ENCODE assay signal across 18 cellular contexts in the genomic region with DNA sequence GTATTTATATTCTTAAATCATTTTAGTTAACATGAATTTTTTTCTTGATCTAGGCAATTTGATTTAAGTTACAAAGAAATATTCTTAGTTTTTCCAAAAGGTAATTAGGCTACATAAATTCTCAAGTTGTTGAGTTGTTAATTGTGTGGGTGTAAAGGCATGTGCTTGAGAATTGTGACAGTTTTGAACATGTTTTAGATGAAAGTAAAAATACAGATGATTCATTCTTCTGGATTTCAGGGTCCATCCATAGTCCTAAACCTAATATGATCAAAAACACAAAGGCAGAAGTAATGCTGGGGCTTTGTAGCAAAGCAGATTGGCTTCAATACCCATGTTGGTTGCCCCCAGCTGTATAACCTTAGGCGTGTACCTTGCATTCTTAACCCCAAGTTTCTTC.
"Had no signal": no experiment of that assay in that cellular context is flagged by ENCODE, and none has a peak within 500 bp of the region (broad histone marks: within the 10 kb centered on the region; RNA-seq: fewer than 3 reads in every experiment).

No MANE protein-coding gene starts in this region.

- H3K27me3 ChIP-seq: esophagus muscularis mucosa, neural progenitor cell, vagina had no signal

- H3K36me3 ChIP-seq: esophagus muscularis mucosa, neural progenitor cell, prostate gland, thoracic aorta, vagina had no signal

- H3K4me3 ChIP-seq: esophagus muscularis mucosa, left ventricle myocardium inferior, neural progenitor cell, prostate gland, thoracic aorta, vagina had no signal

- ATAC-seq: activated CD4-positive, CD25-positive, alpha-beta regulatory T cell treated with anti-CD3 and anti-CD28 coated beads, Interleukin-2, amount 50 U/mL, for 24 hours; activated CD8-positive, alpha-beta memory T cell treated with anti-CD3 and anti-CD28 coated beads, Interleukin-2, amount 10 ng/mL, durations not matched to agents 7 days and 5 days; activated CD8-positive, alpha-beta T cell treated with anti-CD3 and anti-CD28 coated beads for 36 hours; naive thymus-derived CD8-positive, alpha-beta T cell had no signal

- H3K4me1 ChIP-seq: left ventricle myocardium inferior, neural progenitor cell, prostate gland, vagina had no signal

- H2AFZ ChIP-seq: neural progenitor cell had no signal

- H3K9ac ChIP-seq: neural progenitor cell had no signal

- H3K9me3 ChIP-seq: esophagus muscularis mucosa, left ventricle myocardium inferior, prostate gland, thoracic aorta, vagina had no signal

- H3K27ac ChIP-seq: esophagus muscularis mucosa, left ventricle myocardium inferior, neural progenitor cell, prostate gland, thoracic aorta, vagina had no signal

- DNase-seq: activated CD4-positive, alpha-beta T cell treated with anti-CD3 and anti-CD28 coated beads, Interleukin-2, amount 10 ng/mL, durations not matched to agents 24 days and 14 days; activated CD8-positive, alpha-beta memory T cell treated with anti-CD3 and anti-CD28 coated beads, Interleukin-2, amount 10 ng/mL, durations not matched to agents 7 days and 5 days; activated CD8-positive, alpha-beta T cell treated with anti-CD3 and anti-CD28 coated beads for 36 hours; activated gamma-delta T cell; anterior cingulate cortex; central memory CD4-positive, alpha-beta T cell; effector memory CD4-positive, alpha-beta T cell; kidney glomerular epithelial cell; left ventricle myocardium inferior; naive thymus-derived CD8-positive, alpha-beta T cell; stimulated activated CD4-positive, alpha-beta T cell treated with anti-CD3 and anti-CD28 coated beads, Interleukin-4, amount 100 ng/mL, for 24 hours; stimulated activated naive CD4-positive, alpha-beta T cell treated with Interleukin-2 at 50 U/mL for 16 hours had no signal

- H3K4me2 ChIP-seq: neural progenitor cell had no signal
